1 cellular context compared by ENCODE assay signal in the genomic region with DNA sequence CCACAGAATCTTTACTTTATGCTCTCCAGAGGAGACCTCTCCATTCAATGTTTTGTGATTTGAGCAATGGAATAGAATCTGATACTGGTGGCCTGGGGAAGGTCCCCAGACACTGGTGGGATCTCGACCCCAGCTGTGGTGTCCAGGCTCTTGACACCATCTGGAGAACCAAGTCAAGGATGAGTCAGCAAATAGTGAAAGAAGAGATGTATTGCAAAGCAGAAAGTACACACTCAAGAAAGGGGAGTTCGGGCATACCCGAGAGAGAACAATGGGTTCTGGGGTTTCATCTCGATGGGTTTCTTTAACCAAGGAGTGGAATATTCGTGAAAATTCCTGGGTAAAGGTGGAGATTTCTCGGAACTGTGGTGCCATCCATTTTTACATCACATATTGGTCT.
A peak's percentile ranks its signal among the peaks of the same experiment; 100 is the strongest.
TF ChIP-seq lines count a peak whose summit lies in the region.

No MANE protein-coding gene starts in this region.

TF ChIP-seq in HepG2, 621 proteins besides CTCF, POLR2A, EP300 and RAD21:
- 0 out of 2 replicates have a peak, but pooled peaks have one; percentile 23 for TF ChIP-seq NFE2L2 (IDR thresholded peaks at IDR 0.05; ENCODE audit: low read length)
- TF ChIP-seq MAFK (conservative IDR thresholded peaks at IDR 0.05 in 1 of 2, IDR thresholded peaks at IDR 0.05 in 1 of 2; ENCODE audit: low read length in 2 of 2), result peak in 1 of 2 experiments; percentile 28; a peak in 2 of 4 replicates
